Comparison of ENCODE assay signal across 1 cellular context in the genomic region with DNA sequence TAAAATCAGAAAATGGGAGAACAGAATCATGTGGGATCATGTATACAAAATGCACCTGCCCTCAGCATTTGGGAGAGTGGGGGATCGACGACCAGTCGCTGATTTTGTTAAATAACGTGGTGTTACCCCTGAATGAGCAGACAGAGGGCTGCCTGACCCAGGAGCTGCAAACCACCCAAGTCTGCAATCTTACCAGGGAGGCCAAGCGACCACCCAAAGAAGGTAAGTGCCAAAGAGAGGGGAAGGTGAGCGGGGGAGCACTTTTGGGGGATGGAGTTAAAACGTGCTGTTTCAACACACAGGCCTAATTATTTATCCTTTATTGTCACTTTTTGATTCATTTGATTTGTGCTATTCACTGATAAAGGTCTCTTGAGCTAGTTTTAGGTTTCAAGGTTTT.
TF ChIP-seq lines count a peak whose summit lies in the region.

No MANE protein-coding gene starts in this region.

TF ChIP-seq in neural cell, 6 proteins besides CTCF, POLR2A, EP300 and RAD21 (continued from another document):
- TF ChIP-seq, protein P1, sequence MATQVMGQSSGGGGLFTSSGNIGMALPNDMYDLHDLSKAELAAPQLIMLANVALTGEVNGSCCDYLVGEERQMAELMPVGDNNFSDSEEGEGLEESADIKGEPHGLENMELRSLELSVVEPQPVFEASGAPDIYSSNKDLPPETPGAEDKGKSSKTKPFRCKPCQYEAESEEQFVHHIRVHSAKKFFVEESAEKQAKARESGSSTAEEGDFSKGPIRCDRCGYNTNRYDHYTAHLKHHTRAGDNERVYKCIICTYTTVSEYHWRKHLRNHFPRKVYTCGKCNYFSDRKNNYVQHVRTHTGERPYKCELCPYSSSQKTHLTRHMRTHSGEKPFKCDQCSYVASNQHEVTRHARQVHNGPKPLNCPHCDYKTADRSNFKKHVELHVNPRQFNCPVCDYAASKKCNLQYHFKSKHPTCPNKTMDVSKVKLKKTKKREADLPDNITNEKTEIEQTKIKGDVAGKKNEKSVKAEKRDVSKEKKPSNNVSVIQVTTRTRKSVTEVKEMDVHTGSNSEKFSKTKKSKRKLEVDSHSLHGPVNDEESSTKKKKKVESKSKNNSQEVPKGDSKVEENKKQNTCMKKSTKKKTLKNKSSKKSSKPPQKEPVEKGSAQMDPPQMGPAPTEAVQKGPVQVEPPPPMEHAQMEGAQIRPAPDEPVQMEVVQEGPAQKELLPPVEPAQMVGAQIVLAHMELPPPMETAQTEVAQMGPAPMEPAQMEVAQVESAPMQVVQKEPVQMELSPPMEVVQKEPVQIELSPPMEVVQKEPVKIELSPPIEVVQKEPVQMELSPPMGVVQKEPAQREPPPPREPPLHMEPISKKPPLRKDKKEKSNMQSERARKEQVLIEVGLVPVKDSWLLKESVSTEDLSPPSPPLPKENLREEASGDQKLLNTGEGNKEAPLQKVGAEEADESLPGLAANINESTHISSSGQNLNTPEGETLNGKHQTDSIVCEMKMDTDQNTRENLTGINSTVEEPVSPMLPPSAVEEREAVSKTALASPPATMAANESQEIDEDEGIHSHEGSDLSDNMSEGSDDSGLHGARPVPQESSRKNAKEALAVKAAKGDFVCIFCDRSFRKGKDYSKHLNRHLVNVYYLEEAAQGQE (IDR thresholded peaks at IDR 0.05; ENCODE audit: borderline replicate concordance) = no peak
- TF ChIP-seq EZH2 (IDR thresholded peaks at IDR 0.05; ENCODE audit: borderline replicate concordance, insufficient read depth, low read length, poor library complexity, severe bottlenecking) = no peak
